In the genomic region with DNA sequence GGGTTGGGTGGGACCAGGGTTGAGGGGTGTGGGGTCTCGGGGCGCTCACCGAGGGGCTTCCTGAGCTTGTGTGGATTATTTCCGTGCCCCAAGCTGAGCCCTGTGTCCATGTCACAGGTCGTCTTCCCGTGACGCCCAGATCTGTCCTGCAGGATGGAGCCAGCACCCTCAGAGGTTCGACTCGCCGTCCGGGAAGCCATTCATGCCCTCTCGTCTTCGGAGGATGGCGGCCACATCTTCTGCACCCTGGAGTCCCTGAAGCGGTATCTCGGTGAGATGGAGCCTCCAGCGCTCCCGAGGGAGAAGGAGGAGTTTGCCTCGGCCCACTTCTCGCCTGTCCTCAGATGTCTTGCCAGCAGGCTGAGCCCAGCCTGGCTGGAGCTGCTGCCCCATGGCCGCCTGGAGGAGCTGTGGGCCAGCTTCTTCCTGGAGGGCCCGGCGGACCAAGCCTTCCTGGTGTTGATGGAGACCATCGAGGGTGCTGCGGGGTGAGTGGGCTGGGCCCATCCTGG, we compare ENCODE assay signal across 8 cellular contexts. TPM values are rescaled to one million over a fixed set of nuclear protein-coding genes. Genes with fewer than 3 reads are reported as not detected.
DNase-seq lines count a peak whose midpoint lies in the region; ATAC-seq, FAIRE-seq and TF ChIP-seq lines count a peak whose summit lies in the region.

No MANE protein-coding gene starts in this region.

- H3K4me1 ChIP-seq in esophagus squamous epithelium: peaks cover 16 to 32% (median 17%) of the 10 kb centered on the region in 3 donors

- no peaks in the 10 kb centered on the region for H3K9me3 Mint-ChIP-seq in natural killer cell treated with Interleukin-12 subunit alpha and Interleukin-12 subunit beta and Interleukin-15 and Interleukin-18, amount 100 ng/mL, for 72 hours

- intact Hi-C loops in esophagus squamous epithelium (cut with DNase I): no loop called here

- no peaks in the 10 kb centered on the region for H3K36me3 Mint-ChIP-seq in natural killer cell treated with Interleukin-12 subunit alpha and Interleukin-12 subunit beta and Interleukin-15 and Interleukin-18, amount 100 ng/mL, for 72 hours

- H3K27ac ChIP-seq in SK-N-MC (no peak overlapping the region), esophagus squamous epithelium (peak overlapping the region; percentile 82 to 95 (median 93))

- no peak for TF ChIP-seq POLR2A in esophagus squamous epithelium (IDR thresholded peaks at IDR 0.05)

- peaks cover 7 to 8% of the 10 kb centered on the region in 2 donors for H3K4me1 Mint-ChIP-seq in natural killer cell treated with Interleukin-12 subunit alpha and Interleukin-12 subunit beta and Interleukin-15 and Interleukin-18, amount 100 ng/mL, for 72 hours (ENCODE audit: low read depth in 2 of 2)

- TF ChIP-seq CTCF in GM12864 (IDR thresholded peaks at IDR 0.05; ENCODE audit: low read depth, low read length, missing control alignments): no peak
- peak in 4 of 6 experiments; percentile 31 to 57 (median 35) for TF ChIP-seq CTCF in esophagus squamous epithelium (IDR thresholded peaks at IDR 0.05)

- no peaks in the 10 kb centered on the region for H3K9me3 ChIP-seq in SK-N-MC (ENCODE audit: low read depth, low read length)
- H3K9me3 ChIP-seq in esophagus squamous epithelium: no peaks in the 10 kb centered on the region

- peak overlapping the region; percentile 93 for H3K9ac ChIP-seq in SK-N-MC (ENCODE audit: insufficient read length)

- H3K4me3 Mint-ChIP-seq in natural killer cell treated with Interleukin-12 subunit alpha and Interleukin-12 subunit beta and Interleukin-15 and Interleukin-18, amount 100 ng/mL, for 72 hours: peak overlapping the region; percentile 88

- H3K27me3 Mint-ChIP-seq in natural killer cell treated with Interleukin-12 subunit alpha and Interleukin-12 subunit beta and Interleukin-15 and Interleukin-18, amount 100 ng/mL, for 72 hours: no peaks in the 10 kb centered on the region

- peak overlapping the region in 1 of 2 donors; percentile 88 for H3K27ac Mint-ChIP-seq in natural killer cell treated with Interleukin-12 subunit alpha and Interleukin-12 subunit beta and Interleukin-15 and Interleukin-18, amount 100 ng/mL, for 72 hours

- FAIRE-seq in GM19239 (lab: Jason Lieb, UNC): no peak

- ATAC-seq in natural killer cell treated with Interleukin-12 subunit alpha and Interleukin-12 subunit beta and Interleukin-15 and Interleukin-18, amount 100 ng/mL, for 72 hours: no peak
- no peak for ATAC-seq in HG03135 (IDR thresholded peaks at IDR 0.05; ENCODE audit: unreplicated experiment)

- H3K36me3 ChIP-seq in SK-N-MC (ENCODE audit: insufficient read depth, low read length): peaks cover 21% of the 10 kb centered on the region; the same call in 1 of the 2 replicates
- H3K36me3 ChIP-seq in esophagus squamous epithelium: peaks cover 10 to 45% (median 13%) of the 10 kb centered on the region in 3 donors

- peak overlapping the region; percentile 80 for H3K4me3 ChIP-seq in GM12864 (ENCODE audit: low read depth, low read length)
- H3K4me3 ChIP-seq in SK-N-MC: peak overlapping the region; percentile 93
- H3K4me3 ChIP-seq in esophagus squamous epithelium: peak overlapping the region; percentile 86 to 94 (median 91)

- WGBS in esophagus squamous epithelium, 2 donors: 9% methylated on average over 7 of the region's 25 CpGs; no CpG with 5 or more reads in 1 of the 2 donors

- H3K27me3 ChIP-seq in esophagus squamous epithelium: no peaks in the 10 kb centered on the region

- DNase-seq in A172 (ENCODE audit: low spot score): peak; percentile 41
- DNase-seq in GM12864 (ENCODE audit: low read depth): no peak
- no peak for DNase-seq in SK-N-MC (ENCODE audit: low read depth, low spot score)
- no peak for DNase-seq in esophagus squamous epithelium (lab: John Stamatoyannopoulos, UW)
- DNase-seq in natural killer cell treated with Interleukin-12 subunit alpha and Interleukin-12 subunit beta and Interleukin-15 and Interleukin-18, amount 100 ng/mL, for 72 hours (ENCODE audit: low spot score): peak; percentile 57
- DNase-seq in GM19239 (ENCODE audit: insufficient read length, low spot score): no peak
- no peak for DNase-seq in ecto neural progenitor cell (ENCODE audit: low spot score)

RNA-seq across cellular contexts. Expression of a gene that starts 1.0 kb away (rescaled TPM):
- total RNA-seq in A172 (2014; rRNA removed; shearing (Covaris generic)): 20.9 and 28.8 TPM in 2 replicates
- total RNA-seq in esophagus squamous epithelium: 10 to 100 TPM; 17.0 to 29.3 (median 21.4) TPM
- 100 to 1,000 TPM in 1 of 2 donors, 10 to 100 TPM in 1; 55.5 to 156 TPM for total RNA-seq in natural killer cell treated with Interleukin-12 subunit alpha and Interleukin-12 subunit beta and Interleukin-15 and Interleukin-18, amount 100 ng/mL, for 72 hours

RNA-seq across cellular contexts. Expression of a gene that starts 5.4 kb away (rescaled TPM):
- not detected in 2 replicates for total RNA-seq in A172 (2014; rRNA removed; shearing (Covaris generic))
- not detected for total RNA-seq in esophagus squamous epithelium
- total RNA-seq in natural killer cell treated with Interleukin-12 subunit alpha and Interleukin-12 subunit beta and Interleukin-15 and Interleukin-18, amount 100 ng/mL, for 72 hours: under 1 TPM in 1 of 2 donors, not detected in 1; 0.39 TPM

RNA-seq across cellular contexts. Expression of a gene that starts 19.4 kb away (rescaled TPM):
- total RNA-seq in A172 (2014; rRNA removed; shearing (Covaris generic)): 79.9 and 86.3 TPM in 2 replicates
- 10 to 100 TPM; 21.5 to 41.2 (median 33.6) TPM for total RNA-seq in esophagus squamous epithelium
- 10 to 100 TPM; 52.2 to 73.5 TPM for total RNA-seq in natural killer cell treated with Interleukin-12 subunit alpha and Interleukin-12 subunit beta and Interleukin-15 and Interleukin-18, amount 100 ng/mL, for 72 hours

RNA-seq across cellular contexts. Expression of a gene that starts 39.3 kb away (rescaled TPM):
- total RNA-seq in A172 (2014; rRNA removed; shearing (Covaris generic)): 0.17 TPM in 1 of 2 replicates, not detected in the other
- 10 to 100 TPM in 1 of 4 donors, 1 to 10 TPM in 3; 4.3 to 32.4 (median 7.9) TPM for total RNA-seq in esophagus squamous epithelium
- 10 to 100 TPM in 1 of 2 donors, 1 to 10 TPM in 1; 2.8 to 10.7 TPM for total RNA-seq in natural killer cell treated with Interleukin-12 subunit alpha and Interleukin-12 subunit beta and Interleukin-15 and Interleukin-18, amount 100 ng/mL, for 72 hours

RNA-seq across cellular contexts. Expression of a gene that starts 49.8 kb away (rescaled TPM):
- total RNA-seq in A172 (2014; rRNA removed; shearing (Covaris generic)): 0.03 and 0.26 TPM in 2 replicates
- total RNA-seq in esophagus squamous epithelium: under 1 TPM in 1 of 4 donors, not detected in 3; 0.95 TPM
- total RNA-seq in natural killer cell treated with Interleukin-12 subunit alpha and Interleukin-12 subunit beta and Interleukin-15 and Interleukin-18, amount 100 ng/mL, for 72 hours: 1 to 10 TPM in 1 of 2 donors, under 1 TPM in 1; 0.38 to 3.6 TPM

Comparison
In these comparisons a context has a peak if more than half of its experiments do, and no peak if none do; other contexts are left out.
1. DNase-seq: peak in A172 (single experiment) and natural killer cell treated with Interleukin-12 subunit alpha and Interleukin-12 subunit beta and Interleukin-15 and Interleukin-18, amount 100 ng/mL, for 72 hours (single experiment); none in GM12864 (single experiment), SK-N-MC (single experiment), esophagus squamous epithelium (single experiment), GM19239 (single experiment) and ecto neural progenitor cell (single experiment).
2. Peak in every context shown above with its lines, with median percentiles within 50 percentile points of each other: H3K4me3 ChIP-seq.